ENCODE assay signal across 1 cellular context in genomic region chr1:161153682-161154337, GRCh38.
TF ChIP-seq lines count a peak whose summit lies in the region.

Gene UFC1 (plus strand): TSS chr1:161153978. CDS start chr1:161153998, 20 bp downstream.

TF ChIP-seq in HEK293, 187 proteins besides CTCF, POLR2A, EP300 and RAD21 (continued from another document and continues in another):
- no peak for TF ChIP-seq FEZF1 (tag by site-specific recombination; IDR thresholded peaks at IDR 0.05)
- peak; percentile 72; the same call in 1 of the 2 replicates for TF ChIP-seq ZNF449 (tag by site-specific recombination; IDR thresholded peaks at IDR 0.05)
- no peak for TF ChIP-seq HOXC10 (CRISPR knock-in tag; IDR thresholded peaks at IDR 0.05)
- no peak for TF ChIP-seq ZNF148 (tag by site-specific recombination; IDR thresholded peaks at IDR 0.05; ENCODE audit: borderline replicate concordance)
- TF ChIP-seq ZNF169 (tag by site-specific recombination; IDR thresholded peaks at IDR 0.05), result no peak
- TF ChIP-seq ZEB2 (tag by site-specific recombination; IDR thresholded peaks at IDR 0.05), result peak; percentile 85; the same call in 1 of the 2 replicates
- no peak; the same call in 1 of the 2 replicates for TF ChIP-seq GLI2 (tag by site-specific recombination; IDR thresholded peaks at IDR 0.05; ENCODE audit: borderline replicate concordance, low read depth)
- no peak for TF ChIP-seq ZNF211 (tag by site-specific recombination; IDR thresholded peaks at IDR 0.05; ENCODE audit: low read depth)
- TF ChIP-seq TSHZ1 (tag by site-specific recombination; IDR thresholded peaks at IDR 0.05; ENCODE audit: borderline replicate concordance), result no peak
- no peak for TF ChIP-seq ZNF362 (tag by site-specific recombination; IDR thresholded peaks at IDR 0.05)
- no peak for TF ChIP-seq ZNF416 (tag by site-specific recombination; IDR thresholded peaks at IDR 0.05)
- TF ChIP-seq ZNF704 (tag by site-specific recombination; IDR thresholded peaks at IDR 0.05), result no peak
- TF ChIP-seq ZNF548 (tag by site-specific recombination; IDR thresholded peaks at IDR 0.05), result no peak
- no peak for TF ChIP-seq ZNF311 (tag by site-specific recombination; IDR thresholded peaks at IDR 0.05; ENCODE audit: borderline replicate concordance)
- TF ChIP-seq ZNF707 (tag by site-specific recombination; IDR thresholded peaks at IDR 0.05), result no peak
- no peak for TF ChIP-seq EGR2 (tag by site-specific recombination; IDR thresholded peaks at IDR 0.05; ENCODE audit: low read depth)
- no peak for TF ChIP-seq ZNF398 (tag by site-specific recombination; IDR thresholded peaks at IDR 0.05)
- TF ChIP-seq ZNF701 (tag by site-specific recombination; IDR thresholded peaks at IDR 0.05), result no peak
- peak; percentile 86 for TF ChIP-seq SP7 (tag by site-specific recombination; IDR thresholded peaks at IDR 0.05)
- peak; percentile 46; the same call in 1 of the 2 replicates for TF ChIP-seq WT1 (tag by site-specific recombination; IDR thresholded peaks at IDR 0.05)
- peak; percentile 36 for TF ChIP-seq ZNF623 (tag by site-specific recombination; IDR thresholded peaks at IDR 0.05)
- TF ChIP-seq ZNF248 (tag by site-specific recombination; IDR thresholded peaks at IDR 0.05), result no peak
- TF ChIP-seq ZSCAN4 (tag by site-specific recombination; IDR thresholded peaks at IDR 0.05), result peak; percentile 40; the same call in 1 of the 2 replicates
- peak; percentile 87; the same call in 1 of the 2 replicates for TF ChIP-seq ZNF664 (tag by site-specific recombination; IDR thresholded peaks at IDR 0.05)
- peak; percentile 96 for TF ChIP-seq SCRT1 (tag by site-specific recombination; IDR thresholded peaks at IDR 0.05; ENCODE audit: borderline replicate concordance)
- peak; percentile 4; the same call in 1 of the 2 replicates for TF ChIP-seq ZNF146 (tag by site-specific recombination; IDR thresholded peaks at IDR 0.05)
- TF ChIP-seq ZNF2 (tag by site-specific recombination; IDR thresholded peaks at IDR 0.05), result peak; percentile 98
- TF ChIP-seq PRDM1 (tag by site-specific recombination; IDR thresholded peaks at IDR 0.05), result no peak
- TF ChIP-seq ZNF214 (tag by site-specific recombination; IDR thresholded peaks at IDR 0.05; ENCODE audit: borderline replicate concordance), result no peak
- no peak for TF ChIP-seq ZNF138 (tag by site-specific recombination; IDR thresholded peaks at IDR 0.05; ENCODE audit: borderline replicate concordance)
- TF ChIP-seq SP2 (tag by site-specific recombination; IDR thresholded peaks at IDR 0.05), result peak; percentile 37
- TF ChIP-seq ZNF280D (tag by site-specific recombination; IDR thresholded peaks at IDR 0.05), result peak; percentile 71; the same call in 1 of the 2 replicates
- no peak for TF ChIP-seq ZNF37A (tag by site-specific recombination; IDR thresholded peaks at IDR 0.05)
- peak; percentile 82; the same call in 1 of the 2 replicates for TF ChIP-seq ZBTB20 (tag by site-specific recombination; IDR thresholded peaks at IDR 0.05)
- peak; percentile 85 for TF ChIP-seq MZF1 (tag by site-specific recombination; IDR thresholded peaks at IDR 0.05; ENCODE audit: borderline replicate concordance)
- TF ChIP-seq ZNF571 (tag by site-specific recombination; IDR thresholded peaks at IDR 0.05), result no peak
- no peak for TF ChIP-seq ZNF23 (tag by site-specific recombination; IDR thresholded peaks at IDR 0.05; ENCODE audit: borderline replicate concordance)
- TF ChIP-seq ZNF350 (tag by site-specific recombination; IDR thresholded peaks at IDR 0.05), result no peak
- no peak for TF ChIP-seq ZNF776 (tag by site-specific recombination; IDR thresholded peaks at IDR 0.05; ENCODE audit: borderline replicate concordance)
- 0 out of 2 replicates have a peak, but pooled peaks have one; percentile 86 for TF ChIP-seq KLF17 (tag by site-specific recombination; IDR thresholded peaks at IDR 0.05)
- TF ChIP-seq ZNF26 (tag by site-specific recombination; IDR thresholded peaks at IDR 0.05), result no peak
- TF ChIP-seq ZNF785 (tag by site-specific recombination; IDR thresholded peaks at IDR 0.05), result no peak
- TF ChIP-seq ZFP69B (tag by site-specific recombination; IDR thresholded peaks at IDR 0.05), result peak; percentile 83
- TF ChIP-seq ZNF747 (tag by site-specific recombination; IDR thresholded peaks at IDR 0.05), result no peak
- no peak for TF ChIP-seq ZNF16 (tag by site-specific recombination; IDR thresholded peaks at IDR 0.05; ENCODE audit: low read depth)
- TF ChIP-seq ZNF558 (tag by site-specific recombination; IDR thresholded peaks at IDR 0.05), result 0 out of 2 replicates have a peak, but pooled peaks have one; percentile 52
